8 cellular contexts compared by ENCODE assay signal in genomic region chr2:75053484-75054112, GRCh38.
DNase-seq lines count a peak whose midpoint lies in the region; TF ChIP-seq lines count a peak whose summit lies in the region.

No MANE protein-coding gene starts in this region.

- H3K9me2 ChIP-seq in SU-DHL-6 (replicated peaks; ENCODE audit: insufficient read depth, low read length), result no peaks in the 10 kb centered on the region

- TF ChIP-seq CTCF in GM10248 (IDR thresholded peaks at IDR 0.05; ENCODE audit: control extremely low read depth, extremely low read depth, low read depth, missing control alignments), result peak; percentile 82
- peak; percentile 74 for TF ChIP-seq CTCF in LNCAP (IDR thresholded peaks at IDR 0.05)
- peak; percentile 63 for TF ChIP-seq CTCF in SU-DHL-6 (IDR thresholded peaks at IDR 0.05; ENCODE audit: insufficient read depth, low read length, poor library complexity, severe bottlenecking)

- no peak overlapping the region for H3K4me3 ChIP-seq in SU-DHL-6 (ENCODE audit: insufficient read depth, low read length, poor library complexity, severe bottlenecking)

- CTCF ChIA-PET in GM10248 (lab: Yijun Ruan, JAX), result interaction anchor here (0.7 to 7.1 kb wide), 17 partner anchors 9 to 575 kb away, joined by 3 to 73 read pairs (median 5); no protein-coding TSS in a partner anchor

- no peaks in the 10 kb centered on the region for H3F3A ChIP-seq in SU-DHL-6 (ENCODE audit: insufficient read depth)

- no peak overlapping the region for H2AFZ ChIP-seq in SU-DHL-6 (ENCODE audit: low read depth, low read length, severe bottlenecking)

- H3K79me2 ChIP-seq in SU-DHL-6 (ENCODE audit: insufficient read depth, low read length), result no peaks in the 10 kb centered on the region

- no peaks in the 10 kb centered on the region for H3K27me3 ChIP-seq in SU-DHL-6 (ENCODE audit: low read length)

- no peak overlapping the region for H3K9ac ChIP-seq in SU-DHL-6 (ENCODE audit: low read length)

- peak; percentile 26 for DNase-seq in 8988T
- peak; percentile 64 for DNase-seq in GM10248 (ENCODE audit: extremely low spot score)
- peak; percentile 55 for DNase-seq in H4 (ENCODE audit: low spot score)
- DNase-seq in iPS DF 19.7 (ENCODE audit: low read depth, low spot score), result peak; percentile 54
- no peak for DNase-seq in NCI-H187 treated with DMSO at 0.1 percent for 48 hours (lab: John Stamatoyannopoulos, UW)
- no peak for DNase-seq in T-helper 9 cell

- H3K27ac ChIP-seq in SU-DHL-6 (ENCODE audit: low read depth, low read length), result no peak overlapping the region

- POLR2A ChIA-PET in GM10248 (lab: Yijun Ruan, JAX), result no interaction called here

- H3K4me2 ChIP-seq in SU-DHL-6 (ENCODE audit: low read depth, low read length, poor library complexity, severe bottlenecking), result no peak overlapping the region

- H3K36me3 ChIP-seq in SU-DHL-6 (ENCODE audit: low read length), result no peaks in the 10 kb centered on the region

- no peaks in the 10 kb centered on the region for H4K20me1 ChIP-seq in SU-DHL-6 (ENCODE audit: low read depth, low read length)

- no peaks in the 10 kb centered on the region for H3K9me3 ChIP-seq in SU-DHL-6 (ENCODE audit: insufficient read depth, low read length)

Comparison
In these comparisons a context has a peak if more than half of its experiments do, and no peak if none do; other contexts are left out.
1. DNase-seq: peak in 8988T (single experiment), GM10248 (single experiment), H4 (single experiment) and iPS DF 19.7 (single experiment); none in NCI-H187 treated with DMSO at 0.1 percent for 48 hours (single experiment) and T-helper 9 cell (single experiment).
2. Peak in every context shown above with its lines, with median percentiles within 50 percentile points of each other: CTCF ChIP-seq.